ENCODE assay signal across 26 cellular contexts in genomic region chr1:56309065-56309464, GRCh38.
"Had no signal": no experiment of that assay in that cellular context is flagged by ENCODE, and none has a peak within 500 bp of the region (broad histone marks: within the 10 kb centered on the region; RNA-seq: fewer than 3 reads in every experiment).

No MANE protein-coding gene starts in this region.

- ATAC-seq: activated CD4-positive, alpha-beta T cell treated with anti-CD3 and anti-CD28 coated beads for 36 hours; activated T-helper 17 cell treated with anti-CD3 and anti-CD28 coated beads, Interleukin-2, amount 50 U/mL, for 72 hours; effector memory CD8-positive, alpha-beta T cell had no signal

- H3K36me3 ChIP-seq: brain microvascular endothelial cell had no signal

- H3K4me3 Mint-ChIP-seq: activated CD4-positive, alpha-beta memory T cell treated with anti-CD3 and anti-CD28 coated beads, Interleukin-2, amount 10 ng/mL, durations not matched to agents 7 days and 5 days; activated CD4-positive, alpha-beta T cell treated with anti-CD3 and anti-CD28 coated beads for 36 hours; activated CD4-positive, alpha-beta T cell treated with anti-CD3 and anti-CD28 coated beads, Interleukin-2, amount 10 ng/mL, durations not matched to agents 24 days and 14 days; activated naive CD8-positive, alpha-beta T cell; activated T-cell treated with anti-CD3 and anti-CD28 coated beads, Interleukin-2, amount 50 U/mL, for 24 hours; activated T-helper 17 cell treated with anti-CD3 and anti-CD28 coated beads, Interleukin-2, amount 50 U/mL, for 72 hours; effector memory CD8-positive, alpha-beta T cell had no signal

- H3K27me3 Mint-ChIP-seq: activated CD4-positive, alpha-beta memory T cell treated with anti-CD3 and anti-CD28 coated beads, Interleukin-2, amount 10 ng/mL, durations not matched to agents 7 days and 5 days; activated CD4-positive, alpha-beta T cell treated with anti-CD3 and anti-CD28 coated beads, Interleukin-2, amount 10 ng/mL, durations not matched to agents 24 days and 14 days; activated naive CD8-positive, alpha-beta T cell had no signal

- DNase-seq: activated CD4-positive, alpha-beta memory T cell treated with anti-CD3 and anti-CD28 coated beads, Interleukin-2, amount 10 ng/mL, durations not matched to agents 7 days and 5 days; activated CD4-positive, alpha-beta T cell treated with anti-CD3 and anti-CD28 coated beads for 36 hours; activated CD4-positive, alpha-beta T cell treated with anti-CD3 and anti-CD28 coated beads, Interleukin-2, amount 10 ng/mL, durations not matched to agents 24 days and 14 days; activated CD4-positive, alpha-beta T cell treated with anti-CD3 and anti-CD28 coated beads, Interleukin-2, amount 50 U/mL, for 4 hours; activated CD4-positive, CD25-positive, alpha-beta regulatory T cell; activated CD4-positive, CD25-positive, alpha-beta regulatory T cell treated with anti-CD3 and anti-CD28 coated beads, Interleukin-2, amount 50 U/mL, for 72 hours; activated CD8-positive, alpha-beta memory T cell treated with anti-CD3 and anti-CD28 coated beads, Interleukin-2, amount 50 U/mL, for 48 hours; activated effector memory CD4-positive, alpha-beta T cell treated with Interleukin-2 at 50 U/mL for 16 hours; activated gamma-delta T cell treated with Interleukin-2 at 50 U/mL for 16 hours; activated naive CD4-positive, alpha-beta T cell treated with anti-CD3 and anti-CD28 coated beads, Interleukin-2, amount 50 U/mL, for 16 hours; activated naive CD4-positive, alpha-beta T cell treated with Interleukin-2 at 50 U/mL for 16 hours; activated T-cell treated with anti-CD3 and anti-CD28 coated beads for 4 hours; activated T-cell treated with anti-CD3 and anti-CD28 coated beads, Interleukin-2, amount 50 U/mL, for 24 hours; amniotic stem cell; anterior cingulate cortex; brain microvascular endothelial cell; caudate nucleus; cortex of kidney; dermis blood vessel endothelial cell; effector CD4-positive, alpha-beta T cell; effector memory CD8-positive, alpha-beta T cell; head of caudate nucleus; T-helper 2 cell had no signal

- H3K27ac ChIP-seq: brain microvascular endothelial cell, epithelial cell of prostate had no signal

- H3K9me3 Mint-ChIP-seq: activated CD4-positive, alpha-beta T cell treated with anti-CD3 and anti-CD28 coated beads, Interleukin-2, amount 10 ng/mL, durations not matched to agents 24 days and 14 days had no signal

- H3K4me1 Mint-ChIP-seq: activated CD4-positive, alpha-beta memory T cell treated with anti-CD3 and anti-CD28 coated beads, Interleukin-2, amount 10 ng/mL, durations not matched to agents 7 days and 5 days; activated CD4-positive, alpha-beta T cell treated with anti-CD3 and anti-CD28 coated beads for 36 hours; activated CD4-positive, alpha-beta T cell treated with anti-CD3 and anti-CD28 coated beads, Interleukin-2, amount 10 ng/mL, durations not matched to agents 24 days and 14 days; activated T-helper 17 cell treated with anti-CD3 and anti-CD28 coated beads, Interleukin-2, amount 50 U/mL, for 72 hours had no signal

- H3K27ac Mint-ChIP-seq: activated CD4-positive, alpha-beta memory T cell treated with anti-CD3 and anti-CD28 coated beads, Interleukin-2, amount 10 ng/mL, durations not matched to agents 7 days and 5 days; activated CD4-positive, alpha-beta T cell treated with anti-CD3 and anti-CD28 coated beads for 36 hours; activated CD4-positive, alpha-beta T cell treated with anti-CD3 and anti-CD28 coated beads, Interleukin-2, amount 10 ng/mL, durations not matched to agents 24 days and 14 days; activated naive CD8-positive, alpha-beta T cell; activated T-cell treated with anti-CD3 and anti-CD28 coated beads, Interleukin-2, amount 50 U/mL, for 24 hours; activated T-helper 17 cell treated with anti-CD3 and anti-CD28 coated beads, Interleukin-2, amount 50 U/mL, for 72 hours; effector memory CD8-positive, alpha-beta T cell had no signal

- H3K27me3 ChIP-seq: brain microvascular endothelial cell had no signal

- H3K36me3 Mint-ChIP-seq: activated naive CD8-positive, alpha-beta T cell had no signal
